ENCODE assay signal across 23 cellular contexts in genomic region chr2:205988274-205988673, GRCh38.
A peak's percentile ranks its signal among the peaks of the same experiment; 100 is the strongest.
DNase-seq lines count a peak whose midpoint lies in the region; ATAC-seq, FAIRE-seq and TF ChIP-seq lines count a peak whose summit lies in the region.
"Had no signal": no experiment of that assay in that cellular context is flagged by ENCODE, and none has a peak within 500 bp of the region (broad histone marks: within the 10 kb centered on the region; RNA-seq: fewer than 3 reads in every experiment).

No MANE protein-coding gene starts in this region.

- H3K79me2 ChIP-seq in HepG2 (ENCODE audit: insufficient read depth, low read length), result no peaks in the 10 kb centered on the region
- no peaks in the 10 kb centered on the region for H3K79me2 ChIP-seq in mesendoderm (ENCODE audit: control insufficient read depth, insufficient read depth, low read length)

- no peak for DNase-seq in HepG2 (ENCODE audit: low spot score)
- DNase-seq in right lobe of liver, result no peak
- peak; percentile 84 for DNase-seq in esophagus muscularis mucosa (ENCODE audit: extremely low spot score)
- peak; percentile 25 for DNase-seq in mesendoderm
- no peak for DNase-seq in aorta
- DNase-seq in T1000 (lab: John Stamatoyannopoulos, UW), result no peak
- no peak for DNase-seq in Peyer's patch
- no peak for DNase-seq in testis
- DNase-seq: AML-193; CD4-positive, alpha-beta memory T cell; DMS153; DMS79; GDM1; GM23248; H7; HFFc6 had no signal

- 97% methylated on average over 6 of the region's 6 CpGs for WGBS in HepG2 (ENCODE audit: low lambda C conversion rate)
- WGBS in right lobe of liver (ENCODE audit: insufficient coverage, low coverage, low lambda C conversion rate, missing lambda C conversion rate), result 77% methylated on average over 6 of the region's 6 CpGs
- WGBS in esophagus muscularis mucosa, result 93% methylated on average over 6 of the region's 6 CpGs
- WGBS in mesendoderm (ENCODE audit: extremely low coverage, insufficient coverage, low lambda C conversion rate), result no CpG with 5 or more reads among the region's 6 CpGs
- WGBS in aorta, 2 donors, result 86 to 87% methylated on average over 6 of the region's 6 CpGs
- 80 to 90% methylated on average over 6 of the region's 6 CpGs for WGBS in testis, 2 donors

- no peak overlapping the region for H3K18ac ChIP-seq in mesendoderm (ENCODE audit: low read length)

- H3K23ac ChIP-seq in mesendoderm (ENCODE audit: low read length), result no peak overlapping the region

- H3K9ac ChIP-seq in HepG2 (ENCODE audit: insufficient read depth, low read depth, low read length) (no peak overlapping the region), mesendoderm (ENCODE audit: low read length) (no peak overlapping the region)
- H3K9ac ChIP-seq: GM23248 had no signal

- no peak for TF ChIP-seq CTCF in HepG2 (CRISPR knock-in tag; IDR thresholded peaks at IDR 0.05)
- TF ChIP-seq CTCF in right lobe of liver (IDR thresholded peaks at IDR 0.05), result no peak
- TF ChIP-seq CTCF in esophagus muscularis mucosa (IDR thresholded peaks at IDR 0.05), result no peak
- no peak for TF ChIP-seq CTCF in Peyer's patch (IDR thresholded peaks at IDR 0.05)
- TF ChIP-seq CTCF in testis (IDR thresholded peaks at IDR 0.05), result no peak

- TF ChIP-seq POLR2A in HepG2 (IDR thresholded peaks at IDR 0.05; ENCODE audit: insufficient read depth in 1 of 2, low read depth in 2 of 2, low read length in 2 of 2), result no peak
- no peak for TF ChIP-seq POLR2A in right lobe of liver (IDR thresholded peaks at IDR 0.05)
- no peak for TF ChIP-seq POLR2A in esophagus muscularis mucosa (IDR thresholded peaks at IDR 0.05; ENCODE audit: low read depth)
- TF ChIP-seq POLR2A in Peyer's patch (IDR thresholded peaks at IDR 0.05), result no peak
- TF ChIP-seq POLR2A in testis (IDR thresholded peaks at IDR 0.05), result no peak

- TF ChIP-seq RAD21 in HepG2 (CRISPR knock-in tag; IDR thresholded peaks at IDR 0.05), result no peak

- no peak overlapping the region for H3K56ac ChIP-seq in mesendoderm (ENCODE audit: low read length)

- H3K4me1 ChIP-seq in HepG2 (ENCODE audit: insufficient read depth, low read length), result peaks cover 56% of the 10 kb centered on the region
- H3K4me1 ChIP-seq in right lobe of liver, result peaks cover 0 to 21% (median 0%) of the 10 kb centered on the region in 4 donors
- no peaks in the 10 kb centered on the region for H3K4me1 ChIP-seq in esophagus muscularis mucosa
- H3K4me1 ChIP-seq in mesendoderm (ENCODE audit: control insufficient read depth, low read depth, low read length), result no peaks in the 10 kb centered on the region
- H3K4me1 ChIP-seq in aorta (ENCODE audit: control insufficient read depth in 1 of 2, insufficient read depth in 2 of 2, low read length in 2 of 2), result no peaks in the 10 kb centered on the region
- H3K4me1 ChIP-seq in Peyer's patch, result no peaks in the 10 kb centered on the region
- no peaks in the 10 kb centered on the region for H3K4me1 ChIP-seq in testis

- CTCF ChIA-PET in HepG2 (lab: Yijun Ruan, JAX; ENCODE audit: low intra/inter-chr PET ratio, low total read pairs), result no interaction called here

- H2AK5ac ChIP-seq in mesendoderm (ENCODE audit: low read length), result no peak overlapping the region

- H2AFZ ChIP-seq in HepG2 (ENCODE audit: low read length), result no peak overlapping the region
- H2AFZ ChIP-seq: GM23248 had no signal

- FAIRE-seq in HepG2 (lab: Jason Lieb, UNC), result no peak
- FAIRE-seq: A549, GM12892, GM18507, HTR-8/SVneo had no signal

- H3K36me3 ChIP-seq in HepG2 (replicated peaks in 1 of 2; ENCODE audit: control insufficient read depth in 1 of 2, insufficient read depth in 2 of 2, low read length in 2 of 2) (no peaks in the 10 kb centered on the region), right lobe of liver (no peaks in the 10 kb centered on the region), esophagus muscularis mucosa (peaks cover 12 to 29% (median 15%) of the 10 kb centered on the region in 4 donors), mesendoderm (ENCODE audit: control insufficient read depth, insufficient read depth, low read length) (no peaks in the 10 kb centered on the region), aorta (ENCODE audit: control insufficient read depth in 1 of 2, insufficient read depth in 2 of 2, low read length in 1 of 2) (no peaks in the 10 kb centered on the region), Peyer's patch (peaks cover 0 to 17% (median 0%) of the 10 kb centered on the region in 3 donors), testis (ENCODE audit: low read depth, missing control alignments) (no peaks in the 10 kb centered on the region)

- POLR2A ChIA-PET in HepG2 (lab: Yijun Ruan, JAX), result no interaction called here

- H2BK120ac ChIP-seq in mesendoderm (ENCODE audit: low read depth, low read length), result no peak overlapping the region

- H2BK15ac ChIP-seq in mesendoderm (replicated peaks; ENCODE audit: low read depth), result no peak overlapping the region

- H4K20me1 ChIP-seq in HepG2 (ENCODE audit: insufficient read depth, low read length), result no peaks in the 10 kb centered on the region

- H2BK5ac ChIP-seq in mesendoderm (ENCODE audit: low read length), result no peak overlapping the region

- no peak overlapping the region for H3K27ac ChIP-seq in HepG2 (ENCODE audit: extremely low read length, insufficient read depth, low read length)
- H3K27ac ChIP-seq in right lobe of liver, result no peak overlapping the region
- no peak overlapping the region for H3K27ac ChIP-seq in esophagus muscularis mucosa (replicated peaks in 1 of 4)
- H3K27ac ChIP-seq in mesendoderm (ENCODE audit: low read depth, low read length), result no peak overlapping the region
- no peak overlapping the region for H3K27ac ChIP-seq in aorta (ENCODE audit: low read depth in 1 of 2, low read length in 2 of 2)
- H3K27ac ChIP-seq in Peyer's patch, result no peak overlapping the region
- no peak overlapping the region for H3K27ac ChIP-seq in testis
- H3K27ac ChIP-seq: 22Rv1, C4-2B, GM23248 had no signal

- H3K4ac ChIP-seq in mesendoderm (ENCODE audit: low read depth, low read length), result no peak overlapping the region

- H3K79me1 ChIP-seq in mesendoderm (ENCODE audit: low read length), result no peaks in the 10 kb centered on the region

- no peak for ATAC-seq in HepG2
- ATAC-seq in right lobe of liver, result no peak
- ATAC-seq in aorta (ENCODE audit: low FRiP score), result peak; percentile 33
- ATAC-seq: HCT116 had no signal

- intact Hi-C loops in HepG2 (cut with micrococcal nuclease; ENCODE audit: unreplicated experiment) (loop anchor here (2.0 kb wide), 1 partner anchor 13 kb away; no protein-coding TSS in a partner anchor), right lobe of liver (cut with DNase I) (no loop called here), esophagus muscularis mucosa (cut with DNase I) (no loop called here), aorta (cut with DNase I) (no loop called here), testis (cut with DNase I; ENCODE audit: low total_unique reads) (no loop called here)

- H3K27me3 ChIP-seq in HepG2 (ENCODE audit: control insufficient read depth in 1 of 2, insufficient read depth in 2 of 2, low read length in 2 of 2), result no peaks in the 10 kb centered on the region
- H3K27me3 ChIP-seq in right lobe of liver, result no peaks in the 10 kb centered on the region
- H3K27me3 ChIP-seq in esophagus muscularis mucosa, result no peaks in the 10 kb centered on the region
- no peaks in the 10 kb centered on the region for H3K27me3 ChIP-seq in mesendoderm (ENCODE audit: insufficient read depth, low read length, poor library complexity)
- H3K27me3 ChIP-seq in aorta (ENCODE audit: control insufficient read depth in 1 of 2, insufficient read depth in 2 of 2, low read length in 1 of 2), result no peaks in the 10 kb centered on the region
- no peaks in the 10 kb centered on the region for H3K27me3 ChIP-seq in Peyer's patch
- no peaks in the 10 kb centered on the region for H3K27me3 ChIP-seq in testis

- H4K5ac ChIP-seq in mesendoderm (ENCODE audit: low read length), result no peak overlapping the region

- H3K9me3 ChIP-seq in HepG2 (ENCODE audit: low read length) (no peaks in the 10 kb centered on the region), right lobe of liver (no peaks in the 10 kb centered on the region), esophagus muscularis mucosa (no peaks in the 10 kb centered on the region), aorta (ENCODE audit: control insufficient read depth, low read length) (no peaks in the 10 kb centered on the region), Peyer's patch (no peaks in the 10 kb centered on the region), testis (no peaks in the 10 kb centered on the region)
- H3K9me3 ChIP-seq: A549 had no signal

- no peak overlapping the region for H3K4me2 ChIP-seq in HepG2 (ENCODE audit: low read depth, low read length)
- no peak overlapping the region for H3K4me2 ChIP-seq in mesendoderm (ENCODE audit: low read length)
- H3K4me2 ChIP-seq: A549 had no signal

- no peak overlapping the region for H4K8ac ChIP-seq in mesendoderm (ENCODE audit: low read depth, low read length)

- TF ChIP-seq EP300 in HepG2 (IDR thresholded peaks at IDR 0.05; ENCODE audit: low read depth in 2 of 2, low read length in 2 of 2) (no peak), HepG2 (CRISPR knock-in tag; IDR thresholded peaks at IDR 0.05; ENCODE audit: borderline replicate concordance) (no peak), esophagus muscularis mucosa (IDR thresholded peaks at IDR 0.05) (no peak)

- BruUV-seq in HepG2 (replicated peaks; lab: Mats Ljungman, UMichigan), result no TSS peak

- H3K4me3 ChIP-seq in HepG2 (replicated peaks in 1 of 3; ENCODE audit: insufficient read depth in 1 of 3, low read depth in 2 of 3, low read length in 3 of 3) (no peak overlapping the region), right lobe of liver (no peak overlapping the region), esophagus muscularis mucosa (no peak overlapping the region), mesendoderm (ENCODE audit: low read length) (no peak overlapping the region), aorta (ENCODE audit: low read length in 2 of 2) (no peak overlapping the region), Peyer's patch (no peak overlapping the region), testis (no peak overlapping the region)
- H3K4me3 ChIP-seq: A549, GM23248 had no signal

- in situ Hi-C loops in HepG2 (cut with HindIII; ENCODE audit: extremely low pct_ligation_motif_present, low pct_unique_long_range_greater_than_20kb), result no loop called here

Comparison
In these comparisons a context has a peak if more than half of its experiments do, and no peak if none do; other contexts are left out.
1. DNase-seq: peak in esophagus muscularis mucosa (single experiment) and mesendoderm (single experiment); none in HepG2 (single experiment), right lobe of liver (0 of 3), aorta (0 of 2), T1000 (single experiment), Peyer's patch (0 of 3) and testis (single experiment).